ENCODE assay signal across 8 cellular contexts in genomic region chr1:202710070-202711025, GRCh38.
DNase-seq lines count a peak whose midpoint lies in the region; ATAC-seq and TF ChIP-seq lines count a peak whose summit lies in the region.

TSS of gene SYT2 (minus strand) at chr1:202710454. CDS start at chr1:202605772, 104,682 bp downstream.

- peak within 1 kb of the TSS; percentile 25 for H3K4me3 ChIP-seq in fibroblast of pulmonary artery (replicated peaks; ENCODE audit: low read depth, low read length)
- peak within 1 kb of the TSS; percentile 45 for H3K4me3 ChIP-seq in parathyroid adenoma (ENCODE audit: low read depth, low read length)

- ATAC-seq in GM19035 (IDR thresholded peaks at IDR 0.05; ENCODE audit: unreplicated experiment) (no peak), GM18517 (IDR thresholded peaks at IDR 0.05; ENCODE audit: unreplicated experiment) (no peak)

- no peak within 1 kb of the TSS for H3K9ac ChIP-seq in parathyroid adenoma

- H3K27ac ChIP-seq in parathyroid adenoma, result no peak within 1 kb of the TSS

- H3K4me2 ChIP-seq in parathyroid adenoma (ENCODE audit: low read length), result peak within 1 kb of the TSS; percentile 82

- H3K4me1 ChIP-seq in parathyroid adenoma, result no peaks in the 10 kb centered on the region

- H3K27me3 ChIP-seq in parathyroid adenoma (ENCODE audit: control insufficient read depth, insufficient read depth, low read length), result no peaks in the 10 kb centered on the region

- no peaks in the 10 kb centered on the region for H3K36me3 ChIP-seq in parathyroid adenoma (ENCODE audit: control insufficient read depth, insufficient read depth, low read length)

- DNase-seq in activated CD4-positive, alpha-beta T cell treated with anti-CD3 and anti-CD28 coated beads for 48 hours, result peak; percentile 47
- DNase-seq in activated CD4-positive, alpha-beta T cell treated with anti-CD3 and anti-CD28 coated beads, Interleukin-2, amount 50 U/mL, for 1 hour, result no peak
- DNase-seq in RPMI8226, result peak; percentile 67
- DNase-seq in fibroblast of pulmonary artery (ENCODE audit: low read depth), result peak; percentile 18
- no peak for DNase-seq in effector CD8-positive, alpha-beta T cell (lab: John Stamatoyannopoulos, UW)

- H3K79me2 ChIP-seq in parathyroid adenoma, result no peaks in the 10 kb centered on the region

- no peaks in the 10 kb centered on the region for H3K9me3 ChIP-seq in parathyroid adenoma (ENCODE audit: control insufficient read depth, low read length)

- TF ChIP-seq CTCF in fibroblast of pulmonary artery (IDR thresholded peaks at IDR 0.05; ENCODE audit: low read length, missing control alignments) (no peak), parathyroid adenoma (IDR thresholded peaks at IDR 0.05) (no peak)

- peak within 1 kb of the TSS; percentile 31 for H2AFZ ChIP-seq in parathyroid adenoma

Comparison
In these comparisons a context has a peak if more than half of its experiments do, and no peak if none do; other contexts are left out.
1. DNase-seq: peak in activated CD4-positive, alpha-beta T cell treated with anti-CD3 and anti-CD28 coated beads for 48 hours (single experiment), RPMI8226 (single experiment) and fibroblast of pulmonary artery (single experiment); none in activated CD4-positive, alpha-beta T cell treated with anti-CD3 and anti-CD28 coated beads, Interleukin-2, amount 50 U/mL, for 1 hour (single experiment) and effector CD8-positive, alpha-beta T cell (single experiment).